ENCODE assay signal across 9 cellular contexts in genomic region chr17:14203392-14203791, GRCh38. TPM values are rescaled to one million over a fixed set of nuclear protein-coding genes. Genes with fewer than 3 reads are reported as not detected.
DNase-seq lines count a peak whose midpoint lies in the region; ATAC-seq lines count a peak whose summit lies in the region.
"Had no signal": no experiment of that assay in that cellular context is flagged by ENCODE, and none has a peak within 500 bp of the region (broad histone marks: within the 10 kb centered on the region; RNA-seq: fewer than 3 reads in every experiment).

No MANE protein-coding gene starts in this region.

- H3K27ac ChIP-seq in CD4-positive, CD25-positive, alpha-beta regulatory T cell (ENCODE audit: insufficient read depth, low read length, poor library complexity, severe bottlenecking), result peak overlapping the region; percentile 91

- DNase-seq in CD4-positive, CD25-positive, alpha-beta regulatory T cell, result peak in 2 of 3 donors; percentile 71 to 84
- DNase-seq in HUDEP-2 (lab: John Stamatoyannopoulos, UW; ENCODE audit: unreplicated experiment in 76 of 76) (peak in 40 of 76 experiments; percentile 2 to 73 (median 30)), iPS-NIHi7 (ENCODE audit: extremely low spot score) (peak; percentile 33), NCI-H1105 treated with DMSO at 0.1 percent for 48 hours (lab: John Stamatoyannopoulos, UW) (no peak), AG08396 (ENCODE audit: low spot score) (no peak), NCI-H2029 treated with DMSO at 0.1 percent for 48 hours (lab: John Stamatoyannopoulos, UW) (no peak)

- peaks cover 86% of the 10 kb centered on the region for H3K4me1 ChIP-seq in CD4-positive, CD25-positive, alpha-beta regulatory T cell (ENCODE audit: control insufficient read depth, insufficient read depth, low read length, poor library complexity, severe bottlenecking)

- peaks cover 7% of the 10 kb centered on the region for H3K36me3 ChIP-seq in CD4-positive, CD25-positive, alpha-beta regulatory T cell (ENCODE audit: control insufficient read depth, insufficient read depth, low read length)

- H3K9me3 ChIP-seq in CD4-positive, CD25-positive, alpha-beta regulatory T cell (ENCODE audit: control insufficient read depth in 2 of 2, low read length in 2 of 2), result no peaks in the 10 kb centered on the region

- peak overlapping the region; percentile 92 to 93 (median 93) for H3K27ac Mint-ChIP-seq in CD4-positive, CD25-positive, alpha-beta regulatory T cell
- peak overlapping the region; percentile 80 for H3K27ac Mint-ChIP-seq in activated T-helper 17 cell treated with anti-CD3 and anti-CD28 coated beads, Interleukin-2, amount 50 U/mL, for 72 hours
- H3K27ac Mint-ChIP-seq: memory B cell had no signal

- peak overlapping the region; percentile 16 to 76 (median 62) for H3K4me3 Mint-ChIP-seq in CD4-positive, CD25-positive, alpha-beta regulatory T cell
- peak overlapping the region; percentile 71 for H3K4me3 Mint-ChIP-seq in activated T-helper 17 cell treated with anti-CD3 and anti-CD28 coated beads, Interleukin-2, amount 50 U/mL, for 72 hours
- H3K4me3 Mint-ChIP-seq: memory B cell had no signal

- ATAC-seq in CD4-positive, CD25-positive, alpha-beta regulatory T cell (ENCODE audit: low read depth in 2 of 2), result peak; percentile 48 to 54
- ATAC-seq in activated T-helper 17 cell treated with anti-CD3 and anti-CD28 coated beads, Interleukin-2, amount 50 U/mL, for 72 hours (replicated peaks), result peak; percentile 27
- ATAC-seq in GM19324 (IDR thresholded peaks at IDR 0.05; ENCODE audit: low FRiP score, unreplicated experiment), result no peak

- peaks cover 15% of the 10 kb centered on the region for H3K36me3 Mint-ChIP-seq in CD4-positive, CD25-positive, alpha-beta regulatory T cell
- H3K36me3 Mint-ChIP-seq in activated T-helper 17 cell treated with anti-CD3 and anti-CD28 coated beads, Interleukin-2, amount 50 U/mL, for 72 hours (ENCODE audit: low read depth), result peaks cover 28% of the 10 kb centered on the region

- no peaks in the 10 kb centered on the region for H3K27me3 Mint-ChIP-seq in CD4-positive, CD25-positive, alpha-beta regulatory T cell
- H3K27me3 Mint-ChIP-seq in activated T-helper 17 cell treated with anti-CD3 and anti-CD28 coated beads, Interleukin-2, amount 50 U/mL, for 72 hours, result no peaks in the 10 kb centered on the region
- H3K27me3 Mint-ChIP-seq: memory B cell had no signal

- peaks cover 28 to 95% (median 77%) of the 10 kb centered on the region in 4 donors for H3K4me1 Mint-ChIP-seq in CD4-positive, CD25-positive, alpha-beta regulatory T cell
- H3K4me1 Mint-ChIP-seq in activated T-helper 17 cell treated with anti-CD3 and anti-CD28 coated beads, Interleukin-2, amount 50 U/mL, for 72 hours, result peaks cover 70% of the 10 kb centered on the region
- H3K4me1 Mint-ChIP-seq: memory B cell had no signal

- H3K27me3 ChIP-seq in CD4-positive, CD25-positive, alpha-beta regulatory T cell (ENCODE audit: control insufficient read depth, insufficient read depth, low read length), result no peaks in the 10 kb centered on the region

- H3K9me3 Mint-ChIP-seq in CD4-positive, CD25-positive, alpha-beta regulatory T cell, result peaks cover 0 to 1% (median 0%) of the 10 kb centered on the region in 7 donors
- H3K9me3 Mint-ChIP-seq in activated T-helper 17 cell treated with anti-CD3 and anti-CD28 coated beads, Interleukin-2, amount 50 U/mL, for 72 hours, result no peaks in the 10 kb centered on the region
- H3K9me3 Mint-ChIP-seq: memory B cell had no signal

- H3K4me3 ChIP-seq in CD4-positive, CD25-positive, alpha-beta regulatory T cell (ENCODE audit: low read depth, low read length), result peak overlapping the region; percentile 82

RNA-seq across cellular contexts. Expression of gene CDRT15, which starts 33.3 kb away (rescaled TPM):
- total RNA-seq in CD4-positive, CD25-positive, alpha-beta regulatory T cell, result not detected
- polyA plus RNA-seq in CD4-positive, CD25-positive, alpha-beta regulatory T cell, result under 1 TPM in 1 of 4 donors, not detected in 3; 0.49 TPM
- total RNA-seq in activated T-helper 17 cell treated with anti-CD3 and anti-CD28 coated beads, Interleukin-2, amount 50 U/mL, for 72 hours, result not detected

Comparison
In these comparisons a context has a peak if more than half of its experiments do, and no peak if none do; other contexts are left out.
1. DNase-seq: peak in CD4-positive, CD25-positive, alpha-beta regulatory T cell (2 of 3), HUDEP-2 (40 of 76) and iPS-NIHi7 (single experiment); none in NCI-H1105 treated with DMSO at 0.1 percent for 48 hours (single experiment), AG08396 (single experiment) and NCI-H2029 treated with DMSO at 0.1 percent for 48 hours (single experiment).